8 cellular contexts compared by ENCODE assay signal in the genomic region with DNA sequence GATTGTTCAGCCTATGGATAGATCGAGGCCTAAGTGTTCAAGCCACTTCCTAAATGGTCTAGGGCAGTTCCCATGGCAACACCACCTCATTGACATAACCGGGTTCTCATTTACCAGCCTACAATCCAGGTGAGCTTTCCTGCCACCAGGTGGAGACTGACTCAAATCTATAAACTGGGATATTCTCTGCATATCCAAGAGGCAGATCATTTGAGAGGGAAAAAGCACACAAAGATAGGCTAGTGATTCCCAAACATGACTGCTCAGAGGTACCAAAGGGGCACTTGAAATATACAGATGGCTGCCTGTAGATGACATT.
DNase-seq lines count a peak whose midpoint lies in the region; ATAC-seq and TF ChIP-seq lines count a peak whose summit lies in the region.

No MANE protein-coding gene starts in this region.

- peaks cover 6% of the 10 kb centered on the region for H3K27me3 Mint-ChIP-seq in activated naive CD4-positive, alpha-beta T cell treated with anti-CD3 and anti-CD28 coated beads, Interleukin-2, amount 10 ng/mL, durations not matched to agents 7 days and 5 days

- H3K4me3 ChIP-seq in LNCaP clone FGC (ENCODE audit: low read depth, low read length) = no peak overlapping the region
- no peak overlapping the region for H3K4me3 ChIP-seq in liver (ENCODE audit: low read depth in 1 of 3, low read length in 3 of 3)

- H3K9me3 ChIP-seq in liver (ENCODE audit: control insufficient read depth in 4 of 4, low read length in 3 of 4) = no peaks in the 10 kb centered on the region

- H3K9me3 Mint-ChIP-seq in activated naive CD4-positive, alpha-beta T cell treated with anti-CD3 and anti-CD28 coated beads, Interleukin-2, amount 10 ng/mL, durations not matched to agents 7 days and 5 days = no peaks in the 10 kb centered on the region

- no peak overlapping the region for H3K9ac ChIP-seq in liver (ENCODE audit: low read depth in 1 of 2, low read length in 2 of 2)

- ATAC-seq in HG02571 (IDR thresholded peaks at IDR 0.05; ENCODE audit: unreplicated experiment) (no peak), GM21447 (IDR thresholded peaks at IDR 0.05; ENCODE audit: unreplicated experiment) (no peak)

- TF ChIP-seq CTCF in LNCaP clone FGC (IDR thresholded peaks at IDR 0.05; ENCODE audit: control insufficient read depth, extremely low read depth, insufficient read depth) (peak; percentile 91), liver (IDR thresholded peaks at IDR 0.05; ENCODE audit: low read depth, low read length, missing input control) (peak; percentile 64)

- no peak overlapping the region for H3K4me3 Mint-ChIP-seq in activated naive CD4-positive, alpha-beta T cell treated with anti-CD3 and anti-CD28 coated beads, Interleukin-2, amount 10 ng/mL, durations not matched to agents 7 days and 5 days

- no peaks in the 10 kb centered on the region for H3K36me3 Mint-ChIP-seq in activated naive CD4-positive, alpha-beta T cell treated with anti-CD3 and anti-CD28 coated beads, Interleukin-2, amount 10 ng/mL, durations not matched to agents 7 days and 5 days

- CTCF ChIA-PET in activated naive CD4-positive, alpha-beta T cell treated with anti-CD3 and anti-CD28 coated beads, Interleukin-2, amount 10 ng/mL, durations not matched to agents 7 days and 5 days (lab: Charles Lee) = interaction anchor here (0.7 to 1.6 kb wide), 5 partner anchors 16 to 897 kb away, joined by 3 to 10 read pairs (median 3); no protein-coding TSS in a partner anchor

- H3K27ac ChIP-seq in liver (ENCODE audit: low read depth in 1 of 2, low read length in 2 of 2) = no peak overlapping the region

- WGBS in liver = 16% methylated on average over 2 of the region's 2 CpGs

- H3K4me1 ChIP-seq in liver (ENCODE audit: control insufficient read depth in 4 of 4, insufficient read depth in 4 of 4, low read length in 3 of 4) = no peaks in the 10 kb centered on the region

- DNase-seq in stimulated activated CD4-positive, alpha-beta T cell treated with anti-CD3 and anti-CD28 coated beads, Interleukin-15, amount 100 ng/mL, for 24 hours = peak; percentile 23
- DNase-seq in stimulated activated CD4-positive, alpha-beta T cell treated with anti-CD3 and anti-CD28 coated beads, Interleukin-4, amount 100 ng/mL, for 1 hour = no peak
- peak; percentile 62 for DNase-seq in LNCaP clone FGC (ENCODE audit: low read depth)
- peak; percentile 40 for DNase-seq in activated naive CD4-positive, alpha-beta T cell treated with anti-CD3 and anti-CD28 coated beads, Interleukin-2, amount 10 ng/mL, durations not matched to agents 7 days and 5 days
- no peak for DNase-seq in ecto neural progenitor cell (ENCODE audit: low spot score)

- no peaks in the 10 kb centered on the region for H3K27me3 ChIP-seq in liver (ENCODE audit: control insufficient read depth in 4 of 4, insufficient read depth in 4 of 4, low read length in 3 of 4)

- peak; percentile 83 to 87 for TF ChIP-seq RAD21 in liver (IDR thresholded peaks at IDR 0.05)

- H3K36me3 ChIP-seq in liver (ENCODE audit: control insufficient read depth in 4 of 4, insufficient read depth in 3 of 4, low read depth in 1 of 4, low read length in 3 of 4) = no peaks in the 10 kb centered on the region

- no peak overlapping the region for H3K27ac Mint-ChIP-seq in activated naive CD4-positive, alpha-beta T cell treated with anti-CD3 and anti-CD28 coated beads, Interleukin-2, amount 10 ng/mL, durations not matched to agents 7 days and 5 days

- no peaks in the 10 kb centered on the region for H3K4me1 Mint-ChIP-seq in activated naive CD4-positive, alpha-beta T cell treated with anti-CD3 and anti-CD28 coated beads, Interleukin-2, amount 10 ng/mL, durations not matched to agents 7 days and 5 days

TF ChIP-seq in liver, 16 proteins besides CTCF, POLR2A, EP300 and RAD21:
- peak; percentile 46 for TF ChIP-seq FOXA2 (IDR thresholded peaks at IDR 0.05)
- TF ChIP-seq, protein P1, sequence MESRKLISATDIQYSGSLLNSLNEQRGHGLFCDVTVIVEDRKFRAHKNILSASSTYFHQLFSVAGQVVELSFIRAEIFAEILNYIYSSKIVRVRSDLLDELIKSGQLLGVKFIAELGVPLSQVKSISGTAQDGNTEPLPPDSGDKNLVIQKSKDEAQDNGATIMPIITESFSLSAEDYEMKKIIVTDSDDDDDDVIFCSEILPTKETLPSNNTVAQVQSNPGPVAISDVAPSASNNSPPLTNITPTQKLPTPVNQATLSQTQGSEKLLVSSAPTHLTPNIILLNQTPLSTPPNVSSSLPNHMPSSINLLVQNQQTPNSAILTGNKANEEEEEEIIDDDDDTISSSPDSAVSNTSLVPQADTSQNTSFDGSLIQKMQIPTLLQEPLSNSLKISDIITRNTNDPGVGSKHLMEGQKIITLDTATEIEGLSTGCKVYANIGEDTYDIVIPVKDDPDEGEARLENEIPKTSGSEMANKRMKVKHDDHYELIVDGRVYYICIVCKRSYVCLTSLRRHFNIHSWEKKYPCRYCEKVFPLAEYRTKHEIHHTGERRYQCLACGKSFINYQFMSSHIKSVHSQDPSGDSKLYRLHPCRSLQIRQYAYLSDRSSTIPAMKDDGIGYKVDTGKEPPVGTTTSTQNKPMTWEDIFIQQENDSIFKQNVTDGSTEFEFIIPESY (IDR thresholded peaks at IDR 0.05) = no peak

Comparison
In these comparisons a context has a peak if more than half of its experiments do, and no peak if none do; other contexts are left out.
1. DNase-seq: peak in stimulated activated CD4-positive, alpha-beta T cell treated with anti-CD3 and anti-CD28 coated beads, Interleukin-15, amount 100 ng/mL, for 24 hours (single experiment), LNCaP clone FGC (single experiment) and activated naive CD4-positive, alpha-beta T cell treated with anti-CD3 and anti-CD28 coated beads, Interleukin-2, amount 10 ng/mL, durations not matched to agents 7 days and 5 days (single experiment); none in stimulated activated CD4-positive, alpha-beta T cell treated with anti-CD3 and anti-CD28 coated beads, Interleukin-4, amount 100 ng/mL, for 1 hour (single experiment) and ecto neural progenitor cell (single experiment).